24 cellular contexts compared by ENCODE assay signal in the genomic region with DNA sequence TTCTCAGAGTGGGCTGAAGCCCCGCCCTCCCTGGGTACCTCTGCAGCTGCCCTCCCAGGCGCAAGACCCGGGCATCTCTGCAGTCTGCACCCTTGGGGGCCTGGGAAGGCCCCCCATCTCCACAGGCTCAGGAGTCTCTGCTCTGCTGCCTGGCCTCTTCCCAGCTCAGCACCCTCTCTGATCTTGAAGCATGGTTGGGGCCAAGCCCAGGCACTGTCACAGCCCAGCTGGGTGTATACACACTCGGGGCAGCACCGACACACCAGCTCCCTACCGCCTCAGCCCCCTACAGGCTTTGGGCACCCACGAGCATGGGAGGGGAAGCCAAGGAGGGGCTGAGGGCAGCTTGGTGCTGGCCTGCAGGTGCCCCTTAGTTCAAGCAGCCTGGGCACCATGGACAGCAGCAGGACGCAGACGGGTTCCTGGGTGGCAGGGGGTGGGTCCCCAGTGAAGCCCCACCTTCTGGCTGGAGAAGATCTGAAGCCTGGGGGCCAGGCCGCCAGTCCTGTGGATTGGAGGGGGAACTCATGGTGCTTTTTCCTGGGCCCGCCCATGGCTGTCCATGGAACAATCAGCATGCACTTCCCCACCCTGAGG.
DNase-seq lines count a peak whose midpoint lies in the region; ATAC-seq and TF ChIP-seq lines count a peak whose summit lies in the region.
"Had no signal": no experiment of that assay in that cellular context is flagged by ENCODE, and none has a peak within 500 bp of the region (broad histone marks: within the 10 kb centered on the region; RNA-seq: fewer than 3 reads in every experiment).

No MANE protein-coding gene starts in this region.

- POLR2A ChIA-PET in HCT116 (lab: Charles Lee): no interaction called here

- H2AFZ ChIP-seq in GM23338: no peak overlapping the region
- H2AFZ ChIP-seq in HCT116 (ENCODE audit: low read depth, low read length, poor library complexity, severe bottlenecking): no peak overlapping the region

- H3K9me3 Mint-ChIP-seq in GM23338 (peaks cover 35% of the 10 kb centered on the region), nephron progenitor cell (peaks cover 5% of the 10 kb centered on the region)
- H3K9me3 Mint-ChIP-seq: HFFc6 had no signal

- H3K9ac ChIP-seq in HCT116 (ENCODE audit: low read length): no peak overlapping the region

- no peak overlapping the region for H3K4me2 ChIP-seq in GM23338
- H3K4me2 ChIP-seq in HCT116 (ENCODE audit: low read length): no peak overlapping the region

- H3K4me3 ChIP-seq in GM23338: no peak overlapping the region
- H3K4me3 ChIP-seq in HCT116 (replicated peaks in 1 of 2; ENCODE audit: low read depth in 1 of 2, low read length in 2 of 2): no peak overlapping the region
- H3K4me3 ChIP-seq in upper lobe of left lung: no peak overlapping the region
- H3K4me3 ChIP-seq: GM12878, MG63 had no signal

- H4K20me1 ChIP-seq in GM23338 (replicated peaks; ENCODE audit: insufficient read depth) (no peaks in the 10 kb centered on the region), HCT116 (ENCODE audit: insufficient read depth) (no peaks in the 10 kb centered on the region)

- no peak for ATAC-seq in GM23338
- ATAC-seq in HCT116: no peak
- ATAC-seq in upper lobe of left lung (ENCODE audit: low FRiP score in 2 of 2): peak; percentile 17 to 51
- ATAC-seq: CD8-positive, alpha-beta T cell; GM12878 had no signal

- H3K4me1 ChIP-seq in GM23338 (ENCODE audit: insufficient read depth) (peaks cover 4% of the 10 kb centered on the region; the same call in 1 of the 2 replicates), HCT116 (ENCODE audit: control insufficient read depth in 1 of 2, insufficient read depth in 2 of 2, low read length in 2 of 2) (peaks cover under 1 to 3% of the 10 kb centered on the region in 2 experiments; a peak in 3 of 4 replicates), upper lobe of left lung (no peaks in the 10 kb centered on the region)
- H3K4me1 ChIP-seq: Caco-2 had no signal

- H3K9me2 ChIP-seq in GM23338 (ENCODE audit: insufficient read depth) (peaks cover 6% of the 10 kb centered on the region; the same call in 1 of the 2 replicates), HCT116 (ENCODE audit: insufficient read depth) (no peaks in the 10 kb centered on the region)

- TF ChIP-seq RAD21 in HCT116 (IDR thresholded peaks at IDR 0.05; ENCODE audit: low read depth): no peak

- 98 to 100% methylated on average over 6 to 11 of the region's 11 CpGs for WGBS in upper lobe of left lung, 2 donors

- H3K79me2 ChIP-seq in GM23338 (replicated peaks; ENCODE audit: insufficient read depth): no peaks in the 10 kb centered on the region
- H3K79me2 ChIP-seq in HCT116 (ENCODE audit: insufficient read depth, low read length): no peaks in the 10 kb centered on the region

- no peaks in the 10 kb centered on the region for H3F3A ChIP-seq in GM23338 (replicated peaks; ENCODE audit: low read depth)

- TF ChIP-seq POLR2A in HCT116 (IDR thresholded peaks at IDR 0.05; ENCODE audit: borderline replicate concordance, extremely low read depth, insufficient read depth, insufficient read length): no peak
- TF ChIP-seq POLR2A in upper lobe of left lung (IDR thresholded peaks at IDR 0.05): no peak

- no peaks in the 10 kb centered on the region for H3K9me3 ChIP-seq in HCT116 (ENCODE audit: control insufficient read depth in 1 of 2, insufficient read depth in 1 of 2, low read depth in 1 of 2, low read length in 2 of 2)
- H3K9me3 ChIP-seq in upper lobe of left lung: peaks cover 0 to 13% (median 3%) of the 10 kb centered on the region in 4 donors
- H3K9me3 ChIP-seq: MG63 had no signal

- RAD21 ChIA-PET in HCT116 (lab: Charles Lee; ENCODE audit: low non-redundant PET in 1 of 2, low total read pairs in 2 of 2, uncharacterized antibody in 2 of 2, unreplicated experiment in 2 of 2): no interaction called here

- H3K36me3 Mint-ChIP-seq in GM23338 (ENCODE audit: low read depth): peaks cover 15% of the 10 kb centered on the region; the same call in 2 of the 3 replicates
- no peaks in the 10 kb centered on the region for H3K36me3 Mint-ChIP-seq in nephron progenitor cell (ENCODE audit: low read depth)
- H3K36me3 Mint-ChIP-seq: CD8-positive, alpha-beta T cell had no signal

- H3K27ac ChIP-seq in GM23338 (ENCODE audit: low read depth) (no peak overlapping the region), HCT116 (ENCODE audit: low read depth, low read length) (no peak overlapping the region), upper lobe of left lung (no peak overlapping the region)
- H3K27ac ChIP-seq: C4-2B had no signal

- DNase-seq in GM23338 (ENCODE audit: low spot score) (no peak), HCT116 (ENCODE audit: low read depth, low spot score) (no peak), nephron progenitor cell (peak; percentile 20), upper lobe of left lung (no peak), SIG-M5 treated with dmso at 0.1 percent for 504 hours (lab: John Stamatoyannopoulos, UW; ENCODE audit: unreplicated experiment) (no peak), HT-29 (ENCODE audit: low spot score) (no peak), NCI-H1436 (lab: John Stamatoyannopoulos, UW) (no peak)
- DNase-seq: Caco-2; CD8-positive, alpha-beta T cell; DMS 273 treated with DMSO at 0.1 percent for 48 hours; DMS79; EL; GDM1; HFFc6; KG1; MG63; NCI-H1105 treated with DMSO at 0.1 percent for 48 hours; NCI-H2029 treated with DMSO at 0.1 percent for 48 hours; NCI-H526 treated with DMSO at 0.1 percent for 48 hours; RPMI8226; SHP77 had no signal

- no TSS peak for BruUV-seq in HCT116 (replicated peaks; lab: Mats Ljungman, UMichigan)

- H3K4me3 Mint-ChIP-seq in GM23338 (no peak overlapping the region), nephron progenitor cell (no peak overlapping the region)
- H3K4me3 Mint-ChIP-seq: B cell; CD8-positive, alpha-beta T cell; HFFc6 had no signal

- no peak for TF ChIP-seq EP300 in upper lobe of left lung (IDR thresholded peaks at IDR 0.05)

- H3K27me3 ChIP-seq in GM23338 (ENCODE audit: insufficient read depth): no peaks in the 10 kb centered on the region
- H3K27me3 ChIP-seq in HCT116 (ENCODE audit: insufficient read depth, low read length): no peaks in the 10 kb centered on the region
- no peaks in the 10 kb centered on the region for H3K27me3 ChIP-seq in upper lobe of left lung
- H3K27me3 ChIP-seq: MG63 had no signal

- H3K27ac Mint-ChIP-seq in GM23338: no peak overlapping the region
- no peak overlapping the region for H3K27ac Mint-ChIP-seq in nephron progenitor cell
- H3K27ac Mint-ChIP-seq: B cell; CD8-positive, alpha-beta T cell; HFFc6 had no signal

- peaks cover 3% of the 10 kb centered on the region; the same call in 2 of the 3 replicates for H3K4me1 Mint-ChIP-seq in GM23338
- H3K4me1 Mint-ChIP-seq in nephron progenitor cell: peaks cover 7% of the 10 kb centered on the region
- H3K4me1 Mint-ChIP-seq: B cell had no signal

- H3K36me3 ChIP-seq in GM23338 (ENCODE audit: insufficient read depth) (no peaks in the 10 kb centered on the region), HCT116 (ENCODE audit: control insufficient read depth in 1 of 2, insufficient read depth in 2 of 2, low read length in 2 of 2) (no peaks in the 10 kb centered on the region), upper lobe of left lung (no peaks in the 10 kb centered on the region)
- H3K36me3 ChIP-seq: MG63 had no signal

- intact Hi-C loops in HCT116 (cut with micrococcal nuclease): loop anchor here (5.0 kb wide), 1 partner anchor 34 kb away; no protein-coding TSS in a partner anchor

- no peak for TF ChIP-seq CTCF in GM23338 (conservative IDR thresholded peaks at IDR 0.05; ENCODE audit: low read depth in 2 of 2)
- TF ChIP-seq CTCF in HCT116 (IDR thresholded peaks at IDR 0.05 in 2 of 3, conservative IDR thresholded peaks at IDR 0.05 in 1 of 3; ENCODE audit: borderline replicate concordance in 1 of 3, insufficient read depth in 1 of 3, low read depth in 2 of 3, low read length in 2 of 3): no peak
- no peak for TF ChIP-seq CTCF in nephron progenitor cell (IDR thresholded peaks at IDR 0.05)
- no peak for TF ChIP-seq CTCF in upper lobe of left lung (IDR thresholded peaks at IDR 0.05)

- CTCF ChIA-PET in HCT116 (lab: Charles Lee): no interaction called here

- H3K27me3 Mint-ChIP-seq in GM23338 (ENCODE audit: insufficient read depth, low read depth, poor library complexity): no peaks in the 10 kb centered on the region
- peaks cover 8% of the 10 kb centered on the region for H3K27me3 Mint-ChIP-seq in nephron progenitor cell (ENCODE audit: low read depth, poor library complexity)
- H3K27me3 Mint-ChIP-seq: B cell had no signal

TF ChIP-seq in HCT116, 20 proteins besides CTCF, POLR2A, EP300 and RAD21:
- no peak for TF ChIP-seq EZH2phosphoT487 (IDR thresholded peaks at IDR 0.05; ENCODE audit: borderline replicate concordance)
- no peak for TF ChIP-seq JUND (IDR thresholded peaks at IDR 0.05)
- no peak for TF ChIP-seq TCF7L2 (IDR thresholded peaks at IDR 0.05; ENCODE audit: borderline replicate concordance, extremely low read depth, insufficient read depth, insufficient read length)
- TF ChIP-seq CEBPB (IDR thresholded peaks at IDR 0.05; ENCODE audit: low read depth): no peak
- TF ChIP-seq EGR1 (IDR thresholded peaks at IDR 0.05; ENCODE audit: low read depth): no peak
- no peak for TF ChIP-seq EZH2 (IDR thresholded peaks at IDR 0.05)
- TF ChIP-seq SP1 (IDR thresholded peaks at IDR 0.05; ENCODE audit: low read depth): no peak
- TF ChIP-seq, protein P1, sequence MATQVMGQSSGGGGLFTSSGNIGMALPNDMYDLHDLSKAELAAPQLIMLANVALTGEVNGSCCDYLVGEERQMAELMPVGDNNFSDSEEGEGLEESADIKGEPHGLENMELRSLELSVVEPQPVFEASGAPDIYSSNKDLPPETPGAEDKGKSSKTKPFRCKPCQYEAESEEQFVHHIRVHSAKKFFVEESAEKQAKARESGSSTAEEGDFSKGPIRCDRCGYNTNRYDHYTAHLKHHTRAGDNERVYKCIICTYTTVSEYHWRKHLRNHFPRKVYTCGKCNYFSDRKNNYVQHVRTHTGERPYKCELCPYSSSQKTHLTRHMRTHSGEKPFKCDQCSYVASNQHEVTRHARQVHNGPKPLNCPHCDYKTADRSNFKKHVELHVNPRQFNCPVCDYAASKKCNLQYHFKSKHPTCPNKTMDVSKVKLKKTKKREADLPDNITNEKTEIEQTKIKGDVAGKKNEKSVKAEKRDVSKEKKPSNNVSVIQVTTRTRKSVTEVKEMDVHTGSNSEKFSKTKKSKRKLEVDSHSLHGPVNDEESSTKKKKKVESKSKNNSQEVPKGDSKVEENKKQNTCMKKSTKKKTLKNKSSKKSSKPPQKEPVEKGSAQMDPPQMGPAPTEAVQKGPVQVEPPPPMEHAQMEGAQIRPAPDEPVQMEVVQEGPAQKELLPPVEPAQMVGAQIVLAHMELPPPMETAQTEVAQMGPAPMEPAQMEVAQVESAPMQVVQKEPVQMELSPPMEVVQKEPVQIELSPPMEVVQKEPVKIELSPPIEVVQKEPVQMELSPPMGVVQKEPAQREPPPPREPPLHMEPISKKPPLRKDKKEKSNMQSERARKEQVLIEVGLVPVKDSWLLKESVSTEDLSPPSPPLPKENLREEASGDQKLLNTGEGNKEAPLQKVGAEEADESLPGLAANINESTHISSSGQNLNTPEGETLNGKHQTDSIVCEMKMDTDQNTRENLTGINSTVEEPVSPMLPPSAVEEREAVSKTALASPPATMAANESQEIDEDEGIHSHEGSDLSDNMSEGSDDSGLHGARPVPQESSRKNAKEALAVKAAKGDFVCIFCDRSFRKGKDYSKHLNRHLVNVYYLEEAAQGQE (IDR thresholded peaks at IDR 0.05; ENCODE audit: low read depth): peak; percentile 42
TF ChIP-seq in HCT116: peak in this region for 1.

Comparison
In these comparisons a context has a peak if more than half of its experiments do, and no peak if none do; other contexts are left out.
1. ATAC-seq: peak in upper lobe of left lung (2 of 2); none in GM23338 (single experiment) and HCT116 (single experiment).